In the genomic region with DNA sequence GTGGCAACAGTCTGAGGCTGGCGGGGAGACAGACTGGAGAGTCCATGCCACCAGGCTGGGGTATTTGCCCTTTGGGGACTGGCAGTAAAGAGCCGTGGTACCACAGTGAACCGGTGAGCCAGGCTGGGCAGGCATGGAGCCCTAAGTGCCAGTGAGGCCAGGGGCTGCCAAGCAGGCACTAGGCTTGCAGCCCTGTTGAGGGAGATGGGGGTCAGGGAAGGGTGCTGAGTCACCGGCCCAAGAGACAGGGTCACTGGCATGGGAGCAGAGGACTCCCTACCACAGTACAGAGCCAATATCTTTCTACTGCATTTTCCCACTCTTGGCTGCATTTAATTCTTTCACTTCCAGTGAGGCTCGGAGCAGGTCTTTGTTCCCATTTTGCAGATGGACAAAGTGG, we compare ENCODE assay signal across 21 cellular contexts. TPM values are rescaled to one million over a fixed set of nuclear protein-coding genes. Genes with fewer than 3 reads are reported as not detected.
DNase-seq lines count a peak whose midpoint lies in the region; ATAC-seq and TF ChIP-seq lines count a peak whose summit lies in the region.
"Had no signal": no experiment of that assay in that cellular context is flagged by ENCODE, and none has a peak within 500 bp of the region (broad histone marks: within the 10 kb centered on the region; RNA-seq: fewer than 3 reads in every experiment).

No MANE protein-coding gene starts in this region.

- no peak overlapping the region for H2BK120ac ChIP-seq in H9 (ENCODE audit: low read depth, low read length, poor library complexity, severe bottlenecking)

- H3K4me1 Mint-ChIP-seq in H9: no peaks in the 10 kb centered on the region
- H3K4me1 Mint-ChIP-seq in activated T-helper 17 cell treated with anti-CD3 and anti-CD28 coated beads, Interleukin-2, amount 50 U/mL, for 72 hours: peaks cover 6% of the 10 kb centered on the region
- no peaks in the 10 kb centered on the region for H3K4me1 Mint-ChIP-seq in activated T-cell treated with anti-CD3 and anti-CD28 coated beads, Interleukin-2, amount 50 U/mL, for 24 hours (ENCODE audit: low read depth)
- H3K4me1 Mint-ChIP-seq: CD4-positive, alpha-beta memory T cell had no signal

- no peak overlapping the region for H3K4ac ChIP-seq in H9 (ENCODE audit: low read depth, low read length)

- H3K9me3 ChIP-seq in H9 (ENCODE audit: control insufficient read depth, low read depth, low read length) (no peaks in the 10 kb centered on the region), hepatocyte (ENCODE audit: low read depth) (no peaks in the 10 kb centered on the region), gastrocnemius medialis (no peaks in the 10 kb centered on the region)
- H3K9me3 ChIP-seq: BLaER1 treated with 17β-estradiol and CSF1 and Interleukin-3, amounts not matched to agents 10 nM and 100 nM; HAP-1 had no signal

- intact Hi-C loops in gastrocnemius medialis (cut with DNase I; ENCODE audit: low total_unique reads): no loop called here

- no peak overlapping the region for H4K8ac ChIP-seq in H9 (replicated peaks; ENCODE audit: insufficient read length, low read depth, low read length)

- H2BK5ac ChIP-seq in H9 (ENCODE audit: insufficient read length, low read length): no peak overlapping the region

- H3K56ac ChIP-seq in H9 (ENCODE audit: insufficient read length, low read depth, low read length): no peak overlapping the region

- no peak overlapping the region for H4K5ac ChIP-seq in H9 (ENCODE audit: insufficient read length, low read depth, low read length)

- no peak for TF ChIP-seq CTCF in H9 (conservative IDR thresholded peaks at IDR 0.05)
- TF ChIP-seq CTCF in hepatocyte (IDR thresholded peaks at IDR 0.05; ENCODE audit: poor library complexity): no peak
- no peak for TF ChIP-seq CTCF in gastrocnemius medialis (IDR thresholded peaks at IDR 0.05 in 4 of 5, conservative IDR thresholded peaks at IDR 0.05 in 1 of 5)
- no peak for TF ChIP-seq CTCF in foreskin fibroblast (IDR thresholded peaks at IDR 0.05; ENCODE audit: low read depth, low read length)

- H3K4me3 ChIP-seq in hepatocyte (no peak overlapping the region), gastrocnemius medialis (no peak overlapping the region), foreskin fibroblast (ENCODE audit: low read depth in 1 of 2, low read length in 2 of 2) (no peak overlapping the region)
- H3K4me3 ChIP-seq: BLaER1 treated with 17β-estradiol and CSF1 and Interleukin-3, amounts not matched to agents 10 nM and 100 nM; GM23248; HAP-1; PC-9 had no signal

- H3K36me3 ChIP-seq in hepatocyte (replicated peaks; ENCODE audit: insufficient read depth, low read depth) (no peaks in the 10 kb centered on the region), gastrocnemius medialis (peaks cover 0 to 92% of the 10 kb centered on the region in 2 donors)

- H2AFZ ChIP-seq in H9 (ENCODE audit: low read length) (no peak overlapping the region), hepatocyte (no peak overlapping the region)
- H2AFZ ChIP-seq: GM23248, PC-9 had no signal

- no peak overlapping the region for H3K9ac ChIP-seq in H9 (ENCODE audit: extremely low read depth, insufficient read length, low read length)
- H3K9ac ChIP-seq: BLaER1 treated with 17β-estradiol and CSF1 and Interleukin-3, amounts not matched to agents 10 nM and 100 nM; GM23248 had no signal

- H3K23ac ChIP-seq in H9 (ENCODE audit: insufficient read length, low read depth, low read length): no peak overlapping the region

- peak overlapping the region in 2 of 3 experiments; percentile 50 to 76; a peak in 3 of 7 replicates for H3K27ac Mint-ChIP-seq in H9
- peak overlapping the region; percentile 54 for H3K27ac Mint-ChIP-seq in activated T-helper 17 cell treated with anti-CD3 and anti-CD28 coated beads, Interleukin-2, amount 50 U/mL, for 72 hours
- H3K27ac Mint-ChIP-seq in activated T-cell treated with anti-CD3 and anti-CD28 coated beads, Interleukin-2, amount 50 U/mL, for 24 hours: no peak overlapping the region

- no peak for ATAC-seq in activated T-helper 17 cell treated with anti-CD3 and anti-CD28 coated beads, Interleukin-2, amount 50 U/mL, for 72 hours (replicated peaks)
- ATAC-seq in gastrocnemius medialis: no peak

- no peaks in the 10 kb centered on the region; the same call in 1 of the 2 replicates for H3K27me3 Mint-ChIP-seq in H9 (ENCODE audit: low read depth)
- no peaks in the 10 kb centered on the region for H3K27me3 Mint-ChIP-seq in activated T-helper 17 cell treated with anti-CD3 and anti-CD28 coated beads, Interleukin-2, amount 50 U/mL, for 72 hours
- H3K27me3 Mint-ChIP-seq in activated T-cell treated with anti-CD3 and anti-CD28 coated beads, Interleukin-2, amount 50 U/mL, for 24 hours: no peaks in the 10 kb centered on the region
- H3K27me3 Mint-ChIP-seq: CD4-positive, alpha-beta memory T cell had no signal

- TF ChIP-seq POLR2A in gastrocnemius medialis (IDR thresholded peaks at IDR 0.05): no peak

- H3K23me2 ChIP-seq in H9 (ENCODE audit: insufficient read length, low read depth, low read length, poor library complexity, severe bottlenecking): no peaks in the 10 kb centered on the region

- H4K20me1 ChIP-seq in H9 (ENCODE audit: control insufficient read depth, insufficient read depth, insufficient read length) (no peaks in the 10 kb centered on the region), hepatocyte (ENCODE audit: insufficient read depth, poor library complexity, severe bottlenecking) (no peaks in the 10 kb centered on the region)

- WGBS in H9 (ENCODE audit: extremely low coverage, insufficient read length, low lambda C conversion rate): no CpG with 5 or more reads among the region's 5 CpGs
- WGBS in hepatocyte (ENCODE audit: low lambda C conversion rate, missing lambda C conversion rate): 99% methylated on average over 5 of the region's 5 CpGs

- no peak overlapping the region for H3T11ph ChIP-seq in H9 (ENCODE audit: low read length)

- H2BK15ac ChIP-seq in H9 (ENCODE audit: low read depth, low read length): no peak overlapping the region

- H3K18ac ChIP-seq in H9 (ENCODE audit: insufficient read length, low read depth, low read length): no peak overlapping the region

- no peaks in the 10 kb centered on the region for H3K4me1 ChIP-seq in H9 (ENCODE audit: insufficient read depth, low read length)
- H3K4me1 ChIP-seq in hepatocyte (ENCODE audit: insufficient read depth): no peaks in the 10 kb centered on the region
- peaks cover 3 to 12% of the 10 kb centered on the region in 2 donors for H3K4me1 ChIP-seq in gastrocnemius medialis
- H3K4me1 ChIP-seq: BLaER1 treated with 17β-estradiol and CSF1 and Interleukin-3, amounts not matched to agents 10 nM and 100 nM; HAP-1 had no signal

- H2BK12ac ChIP-seq in H9 (ENCODE audit: insufficient read length, low read depth, low read length): no peak overlapping the region

- in situ Hi-C loops in gastrocnemius medialis (cut with MboI; ENCODE audit: low sequenced_read_pairs in 4 of 4): no loop called here

- no peaks in the 10 kb centered on the region for H3K79me1 ChIP-seq in H9 (ENCODE audit: insufficient read depth, low read depth, low read length, poor library complexity, severe bottlenecking)

- H3K14ac ChIP-seq in H9 (ENCODE audit: insufficient read depth, low read length): no peak overlapping the region

- H3K9me3 Mint-ChIP-seq in H9: no peaks in the 10 kb centered on the region
- H3K9me3 Mint-ChIP-seq in activated T-helper 17 cell treated with anti-CD3 and anti-CD28 coated beads, Interleukin-2, amount 50 U/mL, for 72 hours: no peaks in the 10 kb centered on the region
- no peaks in the 10 kb centered on the region for H3K9me3 Mint-ChIP-seq in activated T-cell treated with anti-CD3 and anti-CD28 coated beads, Interleukin-2, amount 50 U/mL, for 24 hours
- H3K9me3 Mint-ChIP-seq: CD4-positive, alpha-beta memory T cell had no signal

- H3K79me2 ChIP-seq in H9 (ENCODE audit: insufficient read depth, low read length): no peaks in the 10 kb centered on the region
- H3K79me2 ChIP-seq in hepatocyte: no peaks in the 10 kb centered on the region

- no peak overlapping the region for H2BK20ac ChIP-seq in H9 (ENCODE audit: low read depth, low read length, poor library complexity, severe bottlenecking)

- H3K27me3 ChIP-seq in H9 (ENCODE audit: insufficient read depth, low read length): no peaks in the 10 kb centered on the region
- H3K27me3 ChIP-seq in hepatocyte: no peaks in the 10 kb centered on the region
- H3K27me3 ChIP-seq in gastrocnemius medialis: no peaks in the 10 kb centered on the region
- H3K27me3 ChIP-seq: BLaER1 treated with 17β-estradiol and CSF1 and Interleukin-3, amounts not matched to agents 10 nM and 100 nM had no signal

- H3K27ac ChIP-seq in H9 (ENCODE audit: insufficient read length, low read depth, low read length) (no peak overlapping the region), hepatocyte (peak overlapping the region; percentile 42), gastrocnemius medialis (peak overlapping the region; percentile 0 to 62 (median 31))
- H3K27ac ChIP-seq: BLaER1 treated with 17β-estradiol and CSF1 and Interleukin-3, amounts not matched to agents 10 nM and 100 nM had no signal

- no peak overlapping the region for H2AK5ac ChIP-seq in H9 (ENCODE audit: insufficient read length, low read length)

- peaks cover 24 to 84% (median 75%) of the 10 kb centered on the region in 3 experiments; a peak in 6 of 7 replicates for H3K36me3 Mint-ChIP-seq in H9 (ENCODE audit: insufficient read depth in 1 of 3, low read depth in 3 of 3)
- peaks cover 77% of the 10 kb centered on the region for H3K36me3 Mint-ChIP-seq in activated T-helper 17 cell treated with anti-CD3 and anti-CD28 coated beads, Interleukin-2, amount 50 U/mL, for 72 hours (ENCODE audit: low read depth)
- H3K36me3 Mint-ChIP-seq in activated T-cell treated with anti-CD3 and anti-CD28 coated beads, Interleukin-2, amount 50 U/mL, for 24 hours (ENCODE audit: low read depth): peaks cover 90% of the 10 kb centered on the region

- DNase-seq in H9: no peak
- DNase-seq in hepatocyte (ENCODE audit: low spot score): no peak
- no peak for DNase-seq in gastrocnemius medialis
- DNase-seq in SIG-M5 treated with dmso at 0.1 percent for 504 hours (lab: John Stamatoyannopoulos, UW; ENCODE audit: unreplicated experiment): no peak
- DNase-seq in activated T-cell treated with anti-CD3 and anti-CD28 coated beads, Interleukin-2, amount 50 U/mL, for 24 hours: no peak
- DNase-seq in MV-4-11 (lab: John Stamatoyannopoulos, UW): no peak
- DNase-seq in foreskin fibroblast: no peak
- DNase-seq: CD4-positive, alpha-beta memory T cell; DND-41; GM23248; KG1; NCI-H1105; NCI-H146; NCI-H2029; NCI-H226; NCI-H510A treated with DMSO at 0.1 percent for 48 hours; NCI-H748 treated with DMSO at 0.1 percent for 48 hours; PC-9 had no signal

- H3K4me3 Mint-ChIP-seq in H9: no peak overlapping the region
- no peak overlapping the region for H3K4me3 Mint-ChIP-seq in activated T-helper 17 cell treated with anti-CD3 and anti-CD28 coated beads, Interleukin-2, amount 50 U/mL, for 72 hours
- H3K4me3 Mint-ChIP-seq in activated T-cell treated with anti-CD3 and anti-CD28 coated beads, Interleukin-2, amount 50 U/mL, for 24 hours: no peak overlapping the region
- H3K4me3 Mint-ChIP-seq: CD4-positive, alpha-beta memory T cell had no signal

- H3K4me2 ChIP-seq in H9 (ENCODE audit: insufficient read depth, insufficient read length, low read length) (no peak overlapping the region), hepatocyte (no peak overlapping the region)
- H3K4me2 ChIP-seq: BLaER1 treated with 17β-estradiol and CSF1 and Interleukin-3, amounts not matched to agents 10 nM and 100 nM; PC-9 had no signal

- H3K9me2 ChIP-seq in hepatocyte (replicated peaks; ENCODE audit: insufficient read depth): no peaks in the 10 kb centered on the region

- no peak overlapping the region for H4K91ac ChIP-seq in H9 (ENCODE audit: insufficient read length, low read depth, low read length)

RNA-seq across cellular contexts. Expression of a gene that starts 30.7 kb away (rescaled TPM):
- total RNA-seq in H9 (2021): 17.7 and 17.9 TPM in 2 replicates
- total RNA-seq in activated T-helper 17 cell treated with anti-CD3 and anti-CD28 coated beads, Interleukin-2, amount 50 U/mL, for 72 hours: 1 to 10 TPM; 2.4 to 4.0 TPM
- total RNA-seq in hepatocyte: 5.5 and 8.9 TPM in 2 replicates
- 5.4 and 6.6 TPM in 2 replicates for polyA plus RNA-seq in hepatocyte
- total RNA-seq in gastrocnemius medialis: 10 to 100 TPM; 15.6 to 39.8 (median 19.5) TPM

RNA-seq across cellular contexts. Expression of a gene that starts 49.7 kb away (rescaled TPM):
- total RNA-seq in H9 (2021) (67.0 and 69.3 TPM in 2 replicates), hepatocyte (27.1 and 30.5 TPM in 2 replicates), gastrocnemius medialis (10 to 100 TPM; 17.0 to 22.6 (median 20.5) TPM)
- total RNA-seq in activated T-helper 17 cell treated with anti-CD3 and anti-CD28 coated beads, Interleukin-2, amount 50 U/mL, for 72 hours: 10 to 100 TPM; 28.3 to 48.6 TPM
- polyA plus RNA-seq in hepatocyte: 6.4 and 6.9 TPM in 2 replicates
